Comparison of ENCODE assay signal across 19 cellular contexts in the genomic region with DNA sequence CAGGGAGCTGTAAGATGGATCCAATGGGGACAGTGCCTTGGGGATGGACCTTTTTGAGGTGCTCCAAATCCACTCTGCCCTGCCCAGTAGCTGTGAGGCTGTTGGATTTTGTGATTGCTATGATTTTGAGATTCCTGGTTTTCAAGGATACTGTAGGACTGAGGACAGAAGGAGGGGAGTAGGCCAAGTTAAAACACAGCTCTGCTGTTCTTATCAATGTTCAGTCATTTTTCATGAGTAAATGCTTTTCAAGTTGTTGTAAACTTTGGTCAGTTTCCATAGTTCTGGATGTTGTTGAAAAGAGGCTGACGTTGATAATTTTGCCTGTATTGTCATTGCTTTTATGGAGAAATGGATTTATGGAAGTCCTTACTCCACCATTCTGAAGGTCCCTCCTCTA.
"Had no signal": no experiment of that assay in that cellular context is flagged by ENCODE, and none has a peak within 500 bp of the region (broad histone marks: within the 10 kb centered on the region; RNA-seq: fewer than 3 reads in every experiment).

No MANE protein-coding gene starts in this region.

- H3K9me3 ChIP-seq: esophagus squamous epithelium, gastrocnemius medialis, left lung, lower lobe of right lung had no signal

- H3K4me1 ChIP-seq: gastrocnemius medialis, heart right ventricle, left lung, lower lobe of right lung had no signal

- H3K27me3 ChIP-seq: esophagus squamous epithelium, gastrocnemius medialis, left lung had no signal

- ATAC-seq: gastrocnemius medialis, heart right ventricle, left cardiac atrium, left lung, left ventricle myocardium superior, lower lobe of right lung, mucosa of descending colon had no signal

- H3K36me3 ChIP-seq: esophagus squamous epithelium, gastrocnemius medialis, heart right ventricle, left lung, lower lobe of right lung had no signal

- H3K4me3 ChIP-seq: coronary artery, dorsolateral prefrontal cortex, esophagus squamous epithelium, gastrocnemius medialis, heart right ventricle, left lung, lower lobe of right lung, mucosa of descending colon had no signal

- DNase-seq: dermis blood vessel endothelial cell; dorsolateral prefrontal cortex; effector CD4-positive, alpha-beta T cell; effector memory CD4-positive, alpha-beta T cell; esophagus squamous epithelium; foreskin fibroblast; foreskin melanocyte; gastrocnemius medialis; glutamatergic neuron; head of caudate nucleus; heart right ventricle; hippocampal formation; left cardiac atrium; left lung; left ventricle myocardium superior; lower lobe of right lung; mesenchymal stem cell; mucosa of descending colon had no signal

- H3K27ac ChIP-seq: coronary artery, dorsolateral prefrontal cortex, esophagus squamous epithelium, gastrocnemius medialis, heart right ventricle, left lung, lower lobe of right lung had no signal
